ENCODE assay signal across 8 cellular contexts in genomic region chr9:135887585-135888050, GRCh38. TPM values are rescaled to one million over a fixed set of nuclear protein-coding genes. Genes with fewer than 3 reads are reported as not detected.
DNase-seq lines count a peak whose midpoint lies in the region; ATAC-seq, FAIRE-seq and TF ChIP-seq lines count a peak whose summit lies in the region.

No MANE protein-coding gene starts in this region.

- H3K4me1 Mint-ChIP-seq in CD14-positive monocyte (peaks cover 65% of the 10 kb centered on the region), neural crest cell (peaks cover 79% of the 10 kb centered on the region)
- peaks cover 60% of the 10 kb centered on the region for H3K4me1 Mint-ChIP-seq in activated naive CD8-positive, alpha-beta T cell (ENCODE audit: low read depth)

- intact Hi-C loops in CD14-positive monocyte (cut with micrococcal nuclease): loop anchor here in 1 of 2 donors (2.0 kb wide), 1 partner anchor 17 kb away; no protein-coding TSS in a partner anchor

- TF ChIP-seq CTCF in CD14-positive monocyte (IDR thresholded peaks at IDR 0.05): no peak
- no peak for TF ChIP-seq CTCF in neural crest cell (conservative IDR thresholded peaks at IDR 0.05)

- peak; percentile 93 for DNase-seq in CD14-positive monocyte (ENCODE audit: low spot score)
- DNase-seq in SIG-M5 treated with dmso at 0.1 percent for 504 hours (lab: John Stamatoyannopoulos, UW; ENCODE audit: unreplicated experiment): peak; percentile 90
- no peak for DNase-seq in neural crest cell (ENCODE audit: low read depth, low spot score)
- DNase-seq in RCC 7860 (ENCODE audit: low spot score): no peak
- no peak for DNase-seq in NCI-H2227 (lab: John Stamatoyannopoulos, UW; ENCODE audit: unreplicated experiment)

- H3K9me3 Mint-ChIP-seq in CD14-positive monocyte (no peaks in the 10 kb centered on the region), neural crest cell (no peaks in the 10 kb centered on the region)
- no peaks in the 10 kb centered on the region for H3K9me3 Mint-ChIP-seq in activated naive CD8-positive, alpha-beta T cell (ENCODE audit: low read depth)

- peak overlapping the region; percentile 91 to 96 (median 95) for H3K27ac Mint-ChIP-seq in CD14-positive monocyte
- H3K27ac Mint-ChIP-seq in activated naive CD8-positive, alpha-beta T cell: peak overlapping the region; percentile 88
- H3K27ac Mint-ChIP-seq in neural crest cell (ENCODE audit: unreplicated experiment): peak overlapping the region; percentile 39

- ATAC-seq in GM21576 (IDR thresholded peaks at IDR 0.05; ENCODE audit: unreplicated experiment) (peak; percentile 67), GM19452 (IDR thresholded peaks at IDR 0.05; ENCODE audit: unreplicated experiment) (no peak)

- peaks cover 0 to 2% (median 0%) of the 10 kb centered on the region in 3 donors for H3K27me3 Mint-ChIP-seq in CD14-positive monocyte (ENCODE audit: low read depth in 3 of 3)
- no peaks in the 10 kb centered on the region for H3K27me3 Mint-ChIP-seq in activated naive CD8-positive, alpha-beta T cell
- H3K27me3 Mint-ChIP-seq in neural crest cell (ENCODE audit: low read depth): no peaks in the 10 kb centered on the region

- FAIRE-seq in RCC 7860 (lab: Jason Lieb, UNC): no peak

- H3K36me3 Mint-ChIP-seq in CD14-positive monocyte (peaks cover 8 to 20% of the 10 kb centered on the region in 2 donors), neural crest cell (ENCODE audit: low read depth) (no peaks in the 10 kb centered on the region)
- H3K36me3 Mint-ChIP-seq in activated naive CD8-positive, alpha-beta T cell: peaks cover 2% of the 10 kb centered on the region

- H3K4me3 Mint-ChIP-seq in CD14-positive monocyte (peak overlapping the region; percentile 72 to 89), neural crest cell (no peak overlapping the region)
- peak overlapping the region; percentile 82 for H3K4me3 Mint-ChIP-seq in activated naive CD8-positive, alpha-beta T cell

RNA-seq across cellular contexts. Expression of gene CAMSAP1, which starts 19.7 kb away (rescaled TPM):
- under 1 TPM; 0.71 to 0.75 TPM for polyA plus RNA-seq in CD14-positive monocyte
- total RNA-seq in neural crest cell: 79.3 and 80.8 TPM in 2 replicates

Comparison
In these comparisons a context has a peak if more than half of its experiments do, and no peak if none do; other contexts are left out.
1. DNase-seq: peak in CD14-positive monocyte (single experiment) and SIG-M5 treated with dmso at 0.1 percent for 504 hours (single experiment); none in neural crest cell (single experiment), RCC 7860 (single experiment) and NCI-H2227 (single experiment).
2. H3K27ac Mint-ChIP-seq: peak in every context shown above with its lines; median percentile 95 in CD14-positive monocyte; 88 in activated naive CD8-positive, alpha-beta T cell; 39 in neural crest cell.